ENCODE assay signal across 1 cellular context in the genomic region with DNA sequence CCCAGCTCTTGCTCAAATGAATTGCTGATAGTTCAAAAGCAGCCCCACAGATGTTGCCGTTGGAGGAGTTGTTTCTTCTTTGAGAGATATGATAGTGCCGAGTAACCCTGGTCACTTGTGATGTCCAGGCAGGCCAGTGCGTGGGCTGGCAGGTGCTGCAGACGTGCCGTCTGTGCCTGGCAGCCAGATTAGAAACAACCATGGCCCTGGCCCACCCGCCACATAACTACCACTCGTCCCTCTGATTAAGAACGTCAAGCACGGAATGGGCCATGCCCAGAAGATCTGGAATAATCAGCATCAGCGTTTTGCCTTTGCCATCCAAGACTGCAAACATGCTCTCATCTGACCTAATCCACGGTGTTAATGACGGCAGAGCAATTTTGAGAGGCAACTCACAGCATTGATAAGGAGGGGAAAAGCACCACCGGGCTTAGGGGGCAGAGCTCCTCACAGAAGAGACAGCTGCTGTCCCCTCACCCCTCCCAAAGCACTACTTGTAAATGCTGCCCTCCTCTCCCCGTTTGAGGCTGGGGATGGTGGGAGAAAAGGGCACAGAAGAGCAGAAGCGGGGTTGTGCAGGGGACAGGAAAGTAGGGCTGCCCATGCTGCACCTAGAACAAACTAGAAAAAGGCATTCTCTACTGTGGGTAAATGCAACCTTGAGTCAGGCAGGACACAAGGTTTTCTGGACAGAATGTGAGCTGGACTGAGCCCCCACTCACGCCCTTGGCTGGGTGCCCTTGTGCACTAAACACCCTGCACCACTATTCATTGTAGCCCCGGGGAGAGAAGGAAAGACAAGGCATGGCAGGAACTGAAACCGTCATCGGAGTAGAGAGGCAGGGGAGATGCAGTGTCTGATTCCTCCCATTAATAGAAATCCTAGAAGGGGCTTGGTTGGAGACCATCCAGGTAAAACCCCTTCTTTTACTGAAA.
TF ChIP-seq lines count a peak whose summit lies in the region.

No MANE protein-coding gene starts in this region.

TF ChIP-seq in K562, 482 proteins besides CTCF, POLR2A, EP300 and RAD21 (continued from another document and continues in another):
- TF ChIP-seq, protein P1, sequence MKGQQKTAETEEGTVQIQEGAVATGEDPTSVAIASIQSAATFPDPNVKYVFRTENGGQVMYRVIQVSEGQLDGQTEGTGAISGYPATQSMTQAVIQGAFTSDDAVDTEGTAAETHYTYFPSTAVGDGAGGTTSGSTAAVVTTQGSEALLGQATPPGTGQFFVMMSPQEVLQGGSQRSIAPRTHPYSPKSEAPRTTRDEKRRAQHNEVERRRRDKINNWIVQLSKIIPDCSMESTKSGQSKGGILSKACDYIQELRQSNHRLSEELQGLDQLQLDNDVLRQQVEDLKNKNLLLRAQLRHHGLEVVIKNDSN (CRISPR knock-in tag; IDR thresholded peaks at IDR 0.05): no peak
- TF ChIP-seq NFIX (CRISPR knock-in tag; IDR thresholded peaks at IDR 0.05; ENCODE audit: low read depth) (no peak), CBX3 (IDR thresholded peaks at IDR 0.05; ENCODE audit: borderline replicate concordance in 1 of 2, low read length in 2 of 2) (no peak), ZNF347 (CRISPR knock-in tag; IDR thresholded peaks at IDR 0.05; ENCODE audit: low read depth) (no peak), FOS (IDR thresholded peaks at IDR 0.05; ENCODE audit: extremely low read depth, insufficient read length) (no peak), ZNF316 (IDR thresholded peaks at IDR 0.05) (peak; percentile 25; the same call in 1 of the 2 replicates), HSF4 (CRISPR knock-in tag; IDR thresholded peaks at IDR 0.05; ENCODE audit: borderline replicate concordance) (no peak), POLR2G (IDR thresholded peaks at IDR 0.05; ENCODE audit: low read depth, low read length) (no peak), CBFA2T3 (IDR thresholded peaks at IDR 0.05) (peak; percentile 75), BACH1 (tag; IDR thresholded peaks at IDR 0.05) (no peak), ETS2 (tag; IDR thresholded peaks at IDR 0.05; ENCODE audit: borderline replicate concordance, poor library complexity, severe bottlenecking) (no peak), ETV6 (IDR thresholded peaks at IDR 0.05; ENCODE audit: borderline replicate concordance in 1 of 2, low read depth in 2 of 2, low read length in 1 of 2) (no peak), ETV6 (CRISPR knock-in tag; IDR thresholded peaks at IDR 0.05; ENCODE audit: borderline replicate concordance) (no peak), BCOR (IDR thresholded peaks at IDR 0.05) (no peak), SIRT6 (IDR thresholded peaks at IDR 0.05; ENCODE audit: low read depth, low read length) (no peak), BHLHE40 (IDR thresholded peaks at IDR 0.05; ENCODE audit: low read length) (peak; percentile 78), KDM4B (IDR thresholded peaks at IDR 0.05; ENCODE audit: borderline replicate concordance in 2 of 2, low read depth in 1 of 2) (no peak), ATF1 (CRISPR knock-in tag; IDR thresholded peaks at IDR 0.05) (no peak), ATF1 (tag; IDR thresholded peaks at IDR 0.05) (peak; percentile 42; the same call in 1 of the 2 replicates), ZNF263 (CRISPR knock-in tag; IDR thresholded peaks at IDR 0.05; ENCODE audit: borderline replicate concordance) (no peak), RBM34 (IDR thresholded peaks at IDR 0.05; ENCODE audit: borderline replicate concordance, insufficient read depth, low read length) (no peak), ZNF274 (IDR thresholded peaks at IDR 0.05; ENCODE audit: borderline replicate concordance, low read depth, low read length) (no peak), KDM2B (CRISPR knock-in tag; IDR thresholded peaks at IDR 0.05) (no peak), MTA3 (IDR thresholded peaks at IDR 0.05; ENCODE audit: borderline replicate concordance) (0 out of 2 replicates have a peak, but pooled peaks have one; percentile 28), XRCC3 (IDR thresholded peaks at IDR 0.05) (no peak), LEF1 (IDR thresholded peaks at IDR 0.05) (no peak), NRF1 (conservative IDR thresholded peaks at IDR 0.05 in 1 of 2, IDR thresholded peaks at IDR 0.05 in 1 of 2) (no peak), RFX7 (CRISPR knock-in tag; IDR thresholded peaks at IDR 0.05) (no peak), FOSL1 (tag; conservative IDR thresholded peaks at IDR 0.05) (no peak), STAT5B (CRISPR knock-in tag; IDR thresholded peaks at IDR 0.05) (no peak), MBD2 (IDR thresholded peaks at IDR 0.05; ENCODE audit: borderline replicate concordance, low read depth) (no peak), TEAD4 (IDR thresholded peaks at IDR 0.05; ENCODE audit: low read length) (no peak), TEAD4 (CRISPR knock-in tag; IDR thresholded peaks at IDR 0.05; ENCODE audit: borderline replicate concordance) (no peak)
- TF ChIP-seq, protein P2, sequence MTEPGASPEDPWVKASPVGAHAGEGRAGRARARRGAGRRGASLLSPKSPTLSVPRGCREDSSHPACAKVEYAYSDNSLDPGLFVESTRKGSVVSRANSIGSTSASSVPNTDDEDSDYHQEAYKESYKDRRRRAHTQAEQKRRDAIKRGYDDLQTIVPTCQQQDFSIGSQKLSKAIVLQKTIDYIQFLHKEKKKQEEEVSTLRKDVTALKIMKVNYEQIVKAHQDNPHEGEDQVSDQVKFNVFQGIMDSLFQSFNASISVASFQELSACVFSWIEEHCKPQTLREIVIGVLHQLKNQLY (CRISPR knock-in tag; conservative IDR thresholded peaks at IDR 0.05): no peak
- TF ChIP-seq, protein P3, sequence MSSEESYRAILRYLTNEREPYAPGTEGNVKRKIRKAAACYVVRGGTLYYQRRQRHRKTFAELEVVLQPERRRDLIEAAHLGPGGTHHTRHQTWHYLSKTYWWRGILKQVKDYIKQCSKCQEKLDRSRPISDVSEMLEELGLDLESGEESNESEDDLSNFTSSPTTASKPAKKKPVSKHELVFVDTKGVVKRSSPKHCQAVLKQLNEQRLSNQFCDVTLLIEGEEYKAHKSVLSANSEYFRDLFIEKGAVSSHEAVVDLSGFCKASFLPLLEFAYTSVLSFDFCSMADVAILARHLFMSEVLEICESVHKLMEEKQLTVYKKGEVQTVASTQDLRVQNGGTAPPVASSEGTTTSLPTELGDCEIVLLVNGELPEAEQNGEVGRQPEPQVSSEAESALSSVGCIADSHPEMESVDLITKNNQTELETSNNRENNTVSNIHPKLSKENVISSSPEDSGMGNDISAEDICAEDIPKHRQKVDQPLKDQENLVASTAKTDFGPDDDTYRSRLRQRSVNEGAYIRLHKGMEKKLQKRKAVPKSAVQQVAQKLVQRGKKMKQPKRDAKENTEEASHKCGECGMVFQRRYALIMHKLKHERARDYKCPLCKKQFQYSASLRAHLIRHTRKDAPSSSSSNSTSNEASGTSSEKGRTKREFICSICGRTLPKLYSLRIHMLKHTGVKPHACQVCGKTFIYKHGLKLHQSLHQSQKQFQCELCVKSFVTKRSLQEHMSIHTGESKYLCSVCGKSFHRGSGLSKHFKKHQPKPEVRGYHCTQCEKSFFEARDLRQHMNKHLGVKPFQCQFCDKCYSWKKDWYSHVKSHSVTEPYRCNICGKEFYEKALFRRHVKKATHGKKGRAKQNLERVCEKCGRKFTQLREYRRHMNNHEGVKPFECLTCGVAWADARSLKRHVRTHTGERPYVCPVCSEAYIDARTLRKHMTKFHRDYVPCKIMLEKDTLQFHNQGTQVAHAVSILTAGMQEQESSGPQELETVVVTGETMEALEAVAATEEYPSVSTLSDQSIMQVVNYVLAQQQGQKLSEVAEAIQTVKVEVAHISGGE (CRISPR knock-in tag; IDR thresholded peaks at IDR 0.05): no peak
- TF ChIP-seq, protein P4, sequence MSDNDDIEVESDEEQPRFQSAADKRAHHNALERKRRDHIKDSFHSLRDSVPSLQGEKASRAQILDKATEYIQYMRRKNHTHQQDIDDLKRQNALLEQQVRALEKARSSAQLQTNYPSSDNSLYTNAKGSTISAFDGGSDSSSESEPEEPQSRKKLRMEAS (CRISPR knock-in tag; IDR thresholded peaks at IDR 0.05): 0 out of 2 replicates have a peak, but pooled peaks have one; percentile 13
- TF ChIP-seq, protein P5, sequence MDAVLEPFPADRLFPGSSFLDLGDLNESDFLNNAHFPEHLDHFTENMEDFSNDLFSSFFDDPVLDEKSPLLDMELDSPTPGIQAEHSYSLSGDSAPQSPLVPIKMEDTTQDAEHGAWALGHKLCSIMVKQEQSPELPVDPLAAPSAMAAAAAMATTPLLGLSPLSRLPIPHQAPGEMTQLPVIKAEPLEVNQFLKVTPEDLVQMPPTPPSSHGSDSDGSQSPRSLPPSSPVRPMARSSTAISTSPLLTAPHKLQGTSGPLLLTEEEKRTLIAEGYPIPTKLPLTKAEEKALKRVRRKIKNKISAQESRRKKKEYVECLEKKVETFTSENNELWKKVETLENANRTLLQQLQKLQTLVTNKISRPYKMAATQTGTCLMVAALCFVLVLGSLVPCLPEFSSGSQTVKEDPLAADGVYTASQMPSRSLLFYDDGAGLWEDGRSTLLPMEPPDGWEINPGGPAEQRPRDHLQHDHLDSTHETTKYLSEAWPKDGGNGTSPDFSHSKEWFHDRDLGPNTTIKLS (IDR thresholded peaks at IDR 0.05; ENCODE audit: borderline replicate concordance, low read depth): no peak
- TF ChIP-seq, protein P6, sequence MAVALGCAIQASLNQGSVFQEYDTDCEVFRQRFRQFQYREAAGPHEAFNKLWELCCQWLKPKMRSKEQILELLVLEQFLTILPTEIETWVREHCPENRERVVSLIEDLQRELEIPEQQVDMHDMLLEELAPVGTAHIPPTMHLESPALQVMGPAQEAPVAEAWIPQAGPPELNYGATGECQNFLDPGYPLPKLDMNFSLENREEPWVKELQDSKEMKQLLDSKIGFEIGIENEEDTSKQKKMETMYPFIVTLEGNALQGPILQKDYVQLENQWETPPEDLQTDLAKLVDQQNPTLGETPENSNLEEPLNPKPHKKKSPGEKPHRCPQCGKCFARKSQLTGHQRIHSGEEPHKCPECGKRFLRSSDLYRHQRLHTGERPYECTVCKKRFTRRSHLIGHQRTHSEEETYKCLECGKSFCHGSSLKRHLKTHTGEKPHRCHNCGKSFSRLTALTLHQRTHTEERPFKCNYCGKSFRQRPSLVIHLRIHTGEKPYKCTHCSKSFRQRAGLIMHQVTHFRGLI (CRISPR knock-in tag; IDR thresholded peaks at IDR 0.05): no peak
- TF ChIP-seq, protein P7, sequence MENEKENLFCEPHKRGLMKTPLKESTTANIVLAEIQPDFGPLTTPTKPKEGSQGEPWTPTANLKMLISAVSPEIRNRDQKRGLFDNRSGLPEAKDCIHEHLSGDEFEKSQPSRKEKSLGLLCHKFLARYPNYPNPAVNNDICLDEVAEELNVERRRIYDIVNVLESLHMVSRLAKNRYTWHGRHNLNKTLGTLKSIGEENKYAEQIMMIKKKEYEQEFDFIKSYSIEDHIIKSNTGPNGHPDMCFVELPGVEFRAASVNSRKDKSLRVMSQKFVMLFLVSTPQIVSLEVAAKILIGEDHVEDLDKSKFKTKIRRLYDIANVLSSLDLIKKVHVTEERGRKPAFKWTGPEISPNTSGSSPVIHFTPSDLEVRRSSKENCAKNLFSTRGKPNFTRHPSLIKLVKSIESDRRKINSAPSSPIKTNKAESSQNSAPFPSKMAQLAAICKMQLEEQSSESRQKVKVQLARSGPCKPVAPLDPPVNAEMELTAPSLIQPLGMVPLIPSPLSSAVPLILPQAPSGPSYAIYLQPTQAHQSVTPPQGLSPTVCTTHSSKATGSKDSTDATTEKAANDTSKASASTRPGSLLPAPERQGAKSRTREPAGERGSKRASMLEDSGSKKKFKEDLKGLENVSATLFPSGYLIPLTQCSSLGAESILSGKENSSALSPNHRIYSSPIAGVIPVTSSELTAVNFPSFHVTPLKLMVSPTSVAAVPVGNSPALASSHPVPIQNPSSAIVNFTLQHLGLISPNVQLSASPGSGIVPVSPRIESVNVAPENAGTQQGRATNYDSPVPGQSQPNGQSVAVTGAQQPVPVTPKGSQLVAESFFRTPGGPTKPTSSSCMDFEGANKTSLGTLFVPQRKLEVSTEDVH (IDR thresholded peaks at IDR 0.05; ENCODE audit: low read depth, partially characterized antibody): no peak
- TF ChIP-seq, protein P8, sequence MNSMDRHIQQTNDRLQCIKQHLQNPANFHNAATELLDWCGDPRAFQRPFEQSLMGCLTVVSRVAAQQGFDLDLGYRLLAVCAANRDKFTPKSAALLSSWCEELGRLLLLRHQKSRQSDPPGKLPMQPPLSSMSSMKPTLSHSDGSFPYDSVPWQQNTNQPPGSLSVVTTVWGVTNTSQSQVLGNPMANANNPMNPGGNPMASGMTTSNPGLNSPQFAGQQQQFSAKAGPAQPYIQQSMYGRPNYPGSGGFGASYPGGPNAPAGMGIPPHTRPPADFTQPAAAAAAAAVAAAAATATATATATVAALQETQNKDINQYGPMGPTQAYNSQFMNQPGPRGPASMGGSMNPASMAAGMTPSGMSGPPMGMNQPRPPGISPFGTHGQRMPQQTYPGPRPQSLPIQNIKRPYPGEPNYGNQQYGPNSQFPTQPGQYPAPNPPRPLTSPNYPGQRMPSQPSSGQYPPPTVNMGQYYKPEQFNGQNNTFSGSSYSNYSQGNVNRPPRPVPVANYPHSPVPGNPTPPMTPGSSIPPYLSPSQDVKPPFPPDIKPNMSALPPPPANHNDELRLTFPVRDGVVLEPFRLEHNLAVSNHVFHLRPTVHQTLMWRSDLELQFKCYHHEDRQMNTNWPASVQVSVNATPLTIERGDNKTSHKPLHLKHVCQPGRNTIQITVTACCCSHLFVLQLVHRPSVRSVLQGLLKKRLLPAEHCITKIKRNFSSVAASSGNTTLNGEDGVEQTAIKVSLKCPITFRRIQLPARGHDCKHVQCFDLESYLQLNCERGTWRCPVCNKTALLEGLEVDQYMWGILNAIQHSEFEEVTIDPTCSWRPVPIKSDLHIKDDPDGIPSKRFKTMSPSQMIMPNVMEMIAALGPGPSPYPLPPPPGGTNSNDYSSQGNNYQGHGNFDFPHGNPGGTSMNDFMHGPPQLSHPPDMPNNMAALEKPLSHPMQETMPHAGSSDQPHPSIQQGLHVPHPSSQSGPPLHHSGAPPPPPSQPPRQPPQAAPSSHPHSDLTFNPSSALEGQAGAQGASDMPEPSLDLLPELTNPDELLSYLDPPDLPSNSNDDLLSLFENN (IDR thresholded peaks at IDR 0.05; ENCODE audit: low read depth in 2 of 2, low read length in 2 of 2): no peak
- TF ChIP-seq, protein P9, sequence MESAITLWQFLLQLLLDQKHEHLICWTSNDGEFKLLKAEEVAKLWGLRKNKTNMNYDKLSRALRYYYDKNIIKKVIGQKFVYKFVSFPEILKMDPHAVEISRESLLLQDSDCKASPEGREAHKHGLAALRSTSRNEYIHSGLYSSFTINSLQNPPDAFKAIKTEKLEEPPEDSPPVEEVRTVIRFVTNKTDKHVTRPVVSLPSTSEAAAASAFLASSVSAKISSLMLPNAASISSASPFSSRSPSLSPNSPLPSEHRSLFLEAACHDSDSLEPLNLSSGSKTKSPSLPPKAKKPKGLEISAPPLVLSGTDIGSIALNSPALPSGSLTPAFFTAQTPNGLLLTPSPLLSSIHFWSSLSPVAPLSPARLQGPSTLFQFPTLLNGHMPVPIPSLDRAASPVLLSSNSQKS (CRISPR knock-in tag; IDR thresholded peaks at IDR 0.05): no peak
- TF ChIP-seq, protein P10, sequence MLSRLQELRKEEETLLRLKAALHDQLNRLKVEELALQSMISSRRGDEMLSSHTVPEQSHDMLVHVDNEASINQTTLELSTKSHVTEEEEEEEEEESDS (CRISPR knock-in tag; IDR thresholded peaks at IDR 0.05): no peak
